Comparison of ENCODE assay signal across 7 cellular contexts in genomic region chr16:80129791-80130190, GRCh38.
"Had no signal": no experiment of that assay in that cellular context is flagged by ENCODE, and none has a peak within 500 bp of the region (broad histone marks: within the 10 kb centered on the region; RNA-seq: fewer than 3 reads in every experiment).

No MANE protein-coding gene starts in this region.

- H3K4me1 Mint-ChIP-seq: IgD-negative memory B cell had no signal

- H3K27ac ChIP-seq: HL-60 had no signal

- H3K27ac Mint-ChIP-seq: IgD-negative memory B cell had no signal

- FAIRE-seq: HepG2, K562 had no signal

- H3K36me3 Mint-ChIP-seq: IgD-negative memory B cell had no signal

- DNase-seq: IMR-90, KBM-7, KG1 had no signal

- H3K4me3 ChIP-seq: K562 had no signal

- H3K4me3 Mint-ChIP-seq: IgD-negative memory B cell had no signal
